Comparison of ENCODE assay signal across 12 cellular contexts in the genomic region with DNA sequence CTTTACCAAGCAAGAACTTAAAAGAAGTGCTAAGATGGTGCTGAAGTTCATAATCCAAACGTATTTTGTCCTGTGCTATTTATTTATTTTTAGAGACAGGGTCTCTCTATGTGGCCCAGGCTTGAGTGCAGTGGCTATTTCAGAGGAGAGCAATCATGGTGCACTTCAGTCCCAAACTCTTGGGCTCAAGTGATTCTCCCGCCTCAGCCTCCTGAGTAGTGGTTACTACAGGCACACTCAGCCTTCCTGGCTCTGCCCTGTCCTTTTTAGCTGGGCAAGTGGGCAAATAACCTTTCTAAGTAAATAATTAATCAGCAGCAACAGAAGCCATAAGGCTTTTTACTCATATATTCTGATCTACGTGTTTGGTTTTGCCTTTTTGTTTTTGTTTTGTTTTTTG. TPM values are rescaled to one million over a fixed set of nuclear protein-coding genes. Genes with fewer than 3 reads are reported as not detected.
A peak's percentile ranks its signal among the peaks of the same experiment; 100 is the strongest.
DNase-seq lines count a peak whose midpoint lies in the region; ATAC-seq and TF ChIP-seq lines count a peak whose summit lies in the region.
"Had no signal": no experiment of that assay in that cellular context is flagged by ENCODE, and none has a peak within 500 bp of the region (broad histone marks: within the 10 kb centered on the region; RNA-seq: fewer than 3 reads in every experiment).

No MANE protein-coding gene starts in this region.

- no peak for ATAC-seq in activated CD8-positive, alpha-beta T cell treated with anti-CD3 and anti-CD28 coated beads, Interleukin-2, amount 10 ng/mL, durations not matched to agents 7 days and 5 days
- ATAC-seq in lung (ENCODE audit: insufficient read depth, low FRiP score) (no peak), GM18873 (IDR thresholded peaks at IDR 0.05; ENCODE audit: low FRiP score, unreplicated experiment) (no peak)

- peak overlapping the region; percentile 83 for H3K4me3 ChIP-seq in HFF-Myc (replicated peaks; ENCODE audit: low read depth, low read length)
- H3K4me3 ChIP-seq in lung = no peak overlapping the region

- WGBS in lung, 2 donors = 63 to 85% methylated on average over 3 of the region's 3 CpGs

- H3K36me3 Mint-ChIP-seq in activated CD8-positive, alpha-beta T cell treated with anti-CD3 and anti-CD28 coated beads, Interleukin-2, amount 10 ng/mL, durations not matched to agents 7 days and 5 days (ENCODE audit: low read depth) = peaks cover 45% of the 10 kb centered on the region

- CTCF ChIA-PET in activated CD8-positive, alpha-beta T cell treated with anti-CD3 and anti-CD28 coated beads, Interleukin-2, amount 10 ng/mL, durations not matched to agents 7 days and 5 days (lab: Charles Lee) = interaction anchor here (0.9 to 2.9 kb wide), 3 partner anchors 10 to 181 kb away, joined by 3 to 24 read pairs (median 4); no protein-coding TSS in a partner anchor

- no peak for TF ChIP-seq CTCF in HFF-Myc (IDR thresholded peaks at IDR 0.05; ENCODE audit: low read depth, low read length, missing control alignments)
- no peak for TF ChIP-seq CTCF in lung (IDR thresholded peaks at IDR 0.05; ENCODE audit: control extremely low read depth, extremely low read depth)

- peak overlapping the region in 1 of 2 donors; percentile 47 for H3K27ac ChIP-seq in lung (ENCODE audit: low read depth in 1 of 2, low read length in 1 of 2)
- H3K27ac ChIP-seq: HL-60 had no signal

- H3K36me3 ChIP-seq in lung (ENCODE audit: control insufficient read depth in 2 of 2, insufficient read depth in 2 of 2, low read length in 2 of 2) = no peaks in the 10 kb centered on the region

- no peaks in the 10 kb centered on the region for H3K27me3 ChIP-seq in lung (ENCODE audit: control insufficient read depth, insufficient read depth)

- H3K9me3 Mint-ChIP-seq in activated CD8-positive, alpha-beta T cell treated with anti-CD3 and anti-CD28 coated beads, Interleukin-2, amount 10 ng/mL, durations not matched to agents 7 days and 5 days (ENCODE audit: insufficient read depth) = no peaks in the 10 kb centered on the region
- H3K9me3 Mint-ChIP-seq: dendritic cell treated with granulocyte-macrophage colony-stimulating factor and Interleukin-4, amounts not matched to agents 40 ng/mL and 50 ng/mL, for 4 days had no signal

- H3K4me1 Mint-ChIP-seq in activated CD8-positive, alpha-beta T cell treated with anti-CD3 and anti-CD28 coated beads, Interleukin-2, amount 10 ng/mL, durations not matched to agents 7 days and 5 days (ENCODE audit: low read depth) = peaks cover 62% of the 10 kb centered on the region

- H3K4me1 ChIP-seq in lung (ENCODE audit: control insufficient read depth in 2 of 2, insufficient read depth in 2 of 2, low read length in 2 of 2) = peaks cover 1 to 2% of the 10 kb centered on the region in 2 donors

- H3K4me3 Mint-ChIP-seq in activated CD8-positive, alpha-beta T cell treated with anti-CD3 and anti-CD28 coated beads, Interleukin-2, amount 10 ng/mL, durations not matched to agents 7 days and 5 days = peak overlapping the region; percentile 32
- H3K4me3 Mint-ChIP-seq: dendritic cell treated with granulocyte-macrophage colony-stimulating factor and Interleukin-4, amounts not matched to agents 40 ng/mL and 50 ng/mL, for 4 days had no signal

- DNase-seq in COLO668 (lab: John Stamatoyannopoulos, UW; ENCODE audit: unreplicated experiment) = peak; percentile 20
- DNase-seq in HFF-Myc (ENCODE audit: extremely low read depth, low read depth) = no peak
- no peak for DNase-seq in activated CD8-positive, alpha-beta T cell treated with anti-CD3 and anti-CD28 coated beads, Interleukin-2, amount 10 ng/mL, durations not matched to agents 7 days and 5 days
- DNase-seq in lung (ENCODE audit: low spot score) = peak; percentile 46
- DNase-seq in NK-92 (lab: John Stamatoyannopoulos, UW; ENCODE audit: unreplicated experiment) = no peak
- DNase-seq in NCI-H226 = no peak
- no peak for DNase-seq in stimulated activated CD4-positive, alpha-beta T cell treated with anti-CD3 and anti-CD28 coated beads, Interleukin-2, amount 100 ng/mL, for 24 hours
- DNase-seq: NCI-H2227 treated with DMSO at 0.1 percent for 48 hours, SW 1271 had no signal

- H3K27ac Mint-ChIP-seq in activated CD8-positive, alpha-beta T cell treated with anti-CD3 and anti-CD28 coated beads, Interleukin-2, amount 10 ng/mL, durations not matched to agents 7 days and 5 days = peak overlapping the region; percentile 69
- H3K27ac Mint-ChIP-seq: dendritic cell treated with granulocyte-macrophage colony-stimulating factor and Interleukin-4, amounts not matched to agents 40 ng/mL and 50 ng/mL, for 4 days had no signal

- POLR2A ChIA-PET in activated CD8-positive, alpha-beta T cell treated with anti-CD3 and anti-CD28 coated beads, Interleukin-2, amount 10 ng/mL, durations not matched to agents 7 days and 5 days (lab: Charles Lee) = interaction anchor here (0.7 to 2.0 kb wide), 6 partner anchors 9 to 162 kb away, joined by 3 to 8 read pairs (median 4); partner anchors contain the start of genes LETM1 and SLBP

- H3K27me3 Mint-ChIP-seq in activated CD8-positive, alpha-beta T cell treated with anti-CD3 and anti-CD28 coated beads, Interleukin-2, amount 10 ng/mL, durations not matched to agents 7 days and 5 days (ENCODE audit: low read depth) = no peaks in the 10 kb centered on the region

- H3K9me3 ChIP-seq in lung (ENCODE audit: control insufficient read depth in 2 of 2, insufficient read depth in 1 of 2, low read length in 1 of 2) = no peaks in the 10 kb centered on the region

RNA-seq across cellular contexts. Expression of gene NSD2, which starts 2.6 kb away (rescaled TPM):
- 100 to 1,000 TPM; 287 to 290 TPM for total RNA-seq in activated CD8-positive, alpha-beta T cell treated with anti-CD3 and anti-CD28 coated beads, Interleukin-2, amount 10 ng/mL, durations not matched to agents 7 days and 5 days
- 10 to 100 TPM; 41.7 to 66.2 TPM for total RNA-seq in lung
- polyA plus RNA-seq in lung = 10 to 100 TPM; 12.7 to 14.8 TPM

RNA-seq across cellular contexts. Expression of gene LETM1, which starts 17.8 kb away (rescaled TPM):
- total RNA-seq in activated CD8-positive, alpha-beta T cell treated with anti-CD3 and anti-CD28 coated beads, Interleukin-2, amount 10 ng/mL, durations not matched to agents 7 days and 5 days = 10 to 100 TPM; 56.6 to 58.9 TPM
- total RNA-seq in lung = 10 to 100 TPM; 31.1 to 47.1 TPM
- 10 to 100 TPM; 21.7 to 22.6 TPM for polyA plus RNA-seq in lung

Comparison
In these comparisons a context has a peak if more than half of its experiments do, and no peak if none do; other contexts are left out.
1. DNase-seq: peak in COLO668 (single experiment) and lung (single experiment); none in HFF-Myc (single experiment), activated CD8-positive, alpha-beta T cell treated with anti-CD3 and anti-CD28 coated beads, Interleukin-2, amount 10 ng/mL, durations not matched to agents 7 days and 5 days (single experiment), NK-92 (single experiment), NCI-H226 (single experiment) and stimulated activated CD4-positive, alpha-beta T cell treated with anti-CD3 and anti-CD28 coated beads, Interleukin-2, amount 100 ng/mL, for 24 hours (0 of 2).
2. RNA of gene NSD2, which starts 2.6 kb away (total RNA-seq): 287 to 290 TPM in activated CD8-positive, alpha-beta T cell treated with anti-CD3 and anti-CD28 coated beads, Interleukin-2, amount 10 ng/mL, durations not matched to agents 7 days and 5 days; 41.7 to 66.2 TPM in lung; every median in the first group is over 4 times any median in the second.